8 cellular contexts compared by ENCODE assay signal in the genomic region with DNA sequence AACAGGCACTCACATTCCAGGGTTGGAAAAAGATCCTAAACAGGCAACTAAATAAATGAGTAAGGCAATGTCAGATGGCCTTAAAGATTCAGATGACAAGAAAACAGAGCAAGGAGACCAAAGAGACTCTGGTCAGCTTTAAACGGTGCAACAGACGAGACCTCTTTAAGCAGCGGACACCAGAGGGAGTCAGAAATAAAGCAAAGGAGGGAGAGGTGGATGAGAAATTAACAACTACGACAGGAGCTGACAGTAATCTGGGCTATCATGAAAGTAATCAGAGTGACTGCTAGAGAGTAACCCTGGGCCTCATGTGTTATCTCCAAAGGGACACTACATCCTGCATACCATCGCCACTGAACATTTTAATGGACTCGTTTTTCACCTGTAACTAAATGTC. TPM values are rescaled to one million over a fixed set of nuclear protein-coding genes. Genes with fewer than 3 reads are reported as not detected.
DNase-seq lines count a peak whose midpoint lies in the region; ATAC-seq and TF ChIP-seq lines count a peak whose summit lies in the region.

No MANE protein-coding gene starts in this region.

- DNase-seq in Karpas-422 (no peak), choroid plexus epithelial cell (ENCODE audit: low read depth) (peak; percentile 58), SHP77 treated with DMSO at 0.1 percent for 48 hours (lab: John Stamatoyannopoulos, UW) (no peak)
- DNase-seq in naive thymus-derived CD4-positive, alpha-beta T cell = no peak
- no peak for DNase-seq in activated CD4-positive, CD25-positive, alpha-beta regulatory T cell treated with anti-CD3 and anti-CD28 coated beads, Interleukin-2, amount 50 U/mL, for 72 hours

- H3K4me2 ChIP-seq in Karpas-422 (ENCODE audit: low read depth, low read length, poor library complexity, severe bottlenecking) = peak overlapping the region; percentile 61

- TF ChIP-seq CTCF in C4-2B (conservative IDR thresholded peaks at IDR 0.05) (no peak), choroid plexus epithelial cell (conservative IDR thresholded peaks at IDR 0.05; ENCODE audit: low read depth, low read length) (peak; percentile 61)

- intact Hi-C loops in naive thymus-derived CD4-positive, alpha-beta T cell (cut with micrococcal nuclease) = loop anchor here in 1 of 2 donors (2.0 kb wide), 2 partner anchors 56 to 82 kb away; a partner anchor contains a TSS

- H3K27ac ChIP-seq in C4-2B = peak overlapping the region; percentile 74
- no peak overlapping the region for H3K27ac ChIP-seq in Karpas-422 (ENCODE audit: low read length)
- peak overlapping the region; percentile 82 for H3K27ac ChIP-seq in naive thymus-derived CD4-positive, alpha-beta T cell (ENCODE audit: low read depth, low read length)

- peaks cover 66% of the 10 kb centered on the region for H3K9me3 ChIP-seq in Karpas-422 (ENCODE audit: low read length)
- H3K9me3 ChIP-seq in naive thymus-derived CD4-positive, alpha-beta T cell (ENCODE audit: control insufficient read depth in 2 of 3, low read length in 3 of 3) = peaks cover 0 to 27% (median 14%) of the 10 kb centered on the region in 3 experiments

- peak overlapping the region in 8 of 9 donors; percentile 30 to 93 (median 90) for H3K27ac Mint-ChIP-seq in naive thymus-derived CD4-positive, alpha-beta T cell

- ATAC-seq in naive thymus-derived CD4-positive, alpha-beta T cell = no peak
- ATAC-seq in HG03571 (IDR thresholded peaks at IDR 0.05; ENCODE audit: unreplicated experiment) = no peak
- ATAC-seq in HG03460 (IDR thresholded peaks at IDR 0.05; ENCODE audit: unreplicated experiment) = no peak

- H2AFZ ChIP-seq in Karpas-422 (ENCODE audit: low read length) = no peak overlapping the region

- peak overlapping the region; percentile 77 for H3K9ac ChIP-seq in Karpas-422 (ENCODE audit: low read length)

- H3K27me3 Mint-ChIP-seq in naive thymus-derived CD4-positive, alpha-beta T cell = peaks cover 0 to 16% (median 4%) of the 10 kb centered on the region in 5 donors

- H3K36me3 Mint-ChIP-seq in naive thymus-derived CD4-positive, alpha-beta T cell = peaks cover 30 to 63% (median 52%) of the 10 kb centered on the region in 5 donors

- peaks cover 33% of the 10 kb centered on the region for H3K36me3 ChIP-seq in Karpas-422 (ENCODE audit: insufficient read depth, low read length)
- peaks cover 0 to 37% (median 28%) of the 10 kb centered on the region in 3 experiments for H3K36me3 ChIP-seq in naive thymus-derived CD4-positive, alpha-beta T cell (ENCODE audit: control insufficient read depth in 2 of 3, insufficient read depth in 3 of 3, low read length in 3 of 3)

- no peaks in the 10 kb centered on the region for H3K9me2 ChIP-seq in Karpas-422 (replicated peaks; ENCODE audit: insufficient read depth, low read length)

- peaks cover 19% of the 10 kb centered on the region for H3K79me2 ChIP-seq in Karpas-422 (ENCODE audit: low read length)

- POLR2A ChIA-PET in naive thymus-derived CD4-positive, alpha-beta T cell (lab: Charles Lee) = interaction anchor here (0.8 to 1.5 kb wide), 5 partner anchors 13 to 174 kb away, joined by 3 to 4 read pairs (median 3); a partner anchor contains a TSS

- CTCF ChIA-PET in naive thymus-derived CD4-positive, alpha-beta T cell (lab: Charles Lee) = no interaction called here

- peaks cover 6 to 85% (median 41%) of the 10 kb centered on the region in 11 donors for H3K9me3 Mint-ChIP-seq in naive thymus-derived CD4-positive, alpha-beta T cell

- peaks cover 21 to 45% (median 33%) of the 10 kb centered on the region in 7 donors for H3K4me1 Mint-ChIP-seq in naive thymus-derived CD4-positive, alpha-beta T cell

- no peaks in the 10 kb centered on the region for H3K27me3 ChIP-seq in Karpas-422 (ENCODE audit: low read length)
- no peaks in the 10 kb centered on the region for H3K27me3 ChIP-seq in naive thymus-derived CD4-positive, alpha-beta T cell (ENCODE audit: control insufficient read depth in 2 of 2, insufficient read depth in 2 of 2, low read length in 2 of 2)

- H3K4me3 ChIP-seq in Karpas-422 (ENCODE audit: low read length) (peak overlapping the region; percentile 73), choroid plexus epithelial cell (ENCODE audit: low read depth, low read length) (peak overlapping the region; percentile 98)
- peak overlapping the region; percentile 89 for H3K4me3 ChIP-seq in naive thymus-derived CD4-positive, alpha-beta T cell (ENCODE audit: low read length)

- no peaks in the 10 kb centered on the region for H4K20me1 ChIP-seq in Karpas-422 (ENCODE audit: insufficient read depth, low read depth, low read length)

- H3K4me3 Mint-ChIP-seq in naive thymus-derived CD4-positive, alpha-beta T cell = peak overlapping the region; percentile 87 to 99 (median 98)

- no peaks in the 10 kb centered on the region for H3K4me1 ChIP-seq in Karpas-422 (ENCODE audit: low read length)
- H3K4me1 ChIP-seq in naive thymus-derived CD4-positive, alpha-beta T cell (ENCODE audit: control insufficient read depth in 2 of 2, insufficient read depth in 2 of 2, low read length in 2 of 2) = peaks cover 16 to 19% of the 10 kb centered on the region in 2 donors

RNA-seq across cellular contexts. Expression of a gene that starts 1.1 kb away (rescaled TPM):
- total RNA-seq in Karpas-422 (2014; rRNA removed; shearing (Covaris generic); ENCODE audit: low replicate concordance) = 5.5 and 5.7 TPM in 2 replicates
- total RNA-seq in naive thymus-derived CD4-positive, alpha-beta T cell = 10 to 100 TPM; 12.9 to 56.2 (median 23.5) TPM
- polyA plus RNA-seq in naive thymus-derived CD4-positive, alpha-beta T cell = 10 to 100 TPM in 1 of 2 donors, 1 to 10 TPM in 1; 8.6 to 17.7 TPM

RNA-seq across cellular contexts. Expression of a gene that starts 20.2 kb away (rescaled TPM):
- 3.1 and 4.6 TPM in 2 replicates for total RNA-seq in Karpas-422 (2014; rRNA removed; shearing (Covaris generic); ENCODE audit: low replicate concordance)
- 10 to 100 TPM in 2 of 5 experiments, 1 to 10 TPM in 3; 4.4 to 13.8 (median 5.7) TPM for total RNA-seq in naive thymus-derived CD4-positive, alpha-beta T cell
- polyA plus RNA-seq in naive thymus-derived CD4-positive, alpha-beta T cell = 10 to 100 TPM in 1 of 2 donors, 1 to 10 TPM in 1; 4.9 to 10.4 TPM

RNA-seq across cellular contexts. Expression of a gene that starts 25.4 kb away (rescaled TPM):
- total RNA-seq in Karpas-422 (2014; rRNA removed; shearing (Covaris generic); ENCODE audit: low replicate concordance) = 0.11 TPM in 2 replicates
- 10 to 100 TPM in 2 of 5 experiments, 1 to 10 TPM in 3; 4.8 to 14.1 (median 7.0) TPM for total RNA-seq in naive thymus-derived CD4-positive, alpha-beta T cell
- 10 to 100 TPM in 1 of 2 donors, 1 to 10 TPM in 1; 8.7 to 13.7 TPM for polyA plus RNA-seq in naive thymus-derived CD4-positive, alpha-beta T cell

RNA-seq across cellular contexts. Expression of a gene that starts 31.4 kb away (rescaled TPM):
- total RNA-seq in Karpas-422 (2014; rRNA removed; shearing (Covaris generic); ENCODE audit: low replicate concordance) = 6.7 and 9.8 TPM in 2 replicates
- total RNA-seq in naive thymus-derived CD4-positive, alpha-beta T cell = 10 to 100 TPM in 3 of 5 experiments, 1 to 10 TPM in 2; 6.9 to 24.8 (median 11.3) TPM
- polyA plus RNA-seq in naive thymus-derived CD4-positive, alpha-beta T cell = 10 to 100 TPM in 1 of 2 donors, 1 to 10 TPM in 1; 6.1 to 11.4 TPM

RNA-seq across cellular contexts. Expression of a gene that starts 41.2 kb away (rescaled TPM):
- 5.2 and 7.7 TPM in 2 replicates for total RNA-seq in Karpas-422 (2014; rRNA removed; shearing (Covaris generic); ENCODE audit: low replicate concordance)
- total RNA-seq in naive thymus-derived CD4-positive, alpha-beta T cell = 10 to 100 TPM in 1 of 5 experiments, 1 to 10 TPM in 4; 2.0 to 10.9 (median 6.2) TPM
- polyA plus RNA-seq in naive thymus-derived CD4-positive, alpha-beta T cell = 1 to 10 TPM; 7.1 to 9.3 TPM
